In the genomic region with DNA sequence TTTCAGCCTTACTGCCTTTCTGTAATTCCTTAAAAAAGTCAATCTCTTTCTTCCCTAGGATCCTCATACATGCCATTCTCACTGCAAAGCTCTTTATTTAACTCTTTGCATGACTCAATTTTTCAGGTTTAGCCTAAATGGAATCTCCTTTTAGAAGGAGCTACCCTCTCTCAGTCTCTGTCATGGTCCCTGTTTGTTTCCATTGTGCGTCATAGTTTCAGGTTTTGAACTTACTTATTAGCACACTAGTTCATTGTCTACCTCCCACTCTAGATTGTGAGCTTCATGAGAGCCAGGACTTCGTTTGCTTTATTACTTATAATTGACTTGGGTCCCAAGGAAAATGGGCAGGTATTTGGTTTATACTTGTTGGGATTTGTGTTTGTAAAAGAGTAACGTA, we compare ENCODE assay signal across 21 cellular contexts.
"Had no signal": no experiment of that assay in that cellular context is flagged by ENCODE, and none has a peak within 500 bp of the region (broad histone marks: within the 10 kb centered on the region; RNA-seq: fewer than 3 reads in every experiment).

No MANE protein-coding gene starts in this region.

- H3K4me1 ChIP-seq: adrenal gland had no signal

- DNase-seq: activated CD4-positive, CD25-positive, alpha-beta regulatory T cell; activated CD8-positive, alpha-beta memory T cell treated with anti-CD3 and anti-CD28 coated beads, Interleukin-2, amount 50 U/mL, for 4 hours; activated CD8-positive, alpha-beta T cell treated with anti-CD3 and anti-CD28 coated beads for 36 hours; activated naive CD4-positive, alpha-beta T cell treated with anti-CD3 and anti-CD28 coated beads, Interleukin-2, amount 50 U/mL, for 16 hours; activated naive CD8-positive, alpha-beta T cell treated with anti-CD3 and anti-CD28 coated beads, Interleukin-2, amount 10 ng/mL, durations not matched to agents 7 days and 5 days; adrenal gland; anterior cingulate cortex; cerebellar nuclear complex; MG63; NCI-H1105; NCI-H1436 treated with DMSO at 0.1 percent for 48 hours; NCI-H187 treated with DMSO at 0.1 percent for 48 hours; NCI-H2081 treated with DMSO at 0.1 percent for 48 hours; NCI-H2171 treated with DMSO at 0.1 percent for 48 hours; NCI-H226; NCI-H774; SIG-M5; T-helper 1 cell had no signal

- ATAC-seq: activated CD8-positive, alpha-beta T cell treated with anti-CD3 and anti-CD28 coated beads for 36 hours had no signal

- H3K36me3 ChIP-seq: adrenal gland, MG63 had no signal

- H3K27me3 ChIP-seq: adrenal gland, MG63 had no signal

- H3K27ac ChIP-seq: adrenal gland, SK-N-MC, VCaP had no signal

- H3K9me3 ChIP-seq: adrenal gland, MG63 had no signal

- FAIRE-seq: colon had no signal

- H3K4me3 ChIP-seq: adrenal gland, MG63, SK-N-MC had no signal
